Comparison of ENCODE assay signal across 8 cellular contexts in genomic region chr19:3060852-3061182, GRCh38. TPM values are rescaled to one million over a fixed set of nuclear protein-coding genes. Genes with fewer than 3 reads are reported as not detected.
DNase-seq lines count a peak whose midpoint lies in the region; ATAC-seq, FAIRE-seq and TF ChIP-seq lines count a peak whose summit lies in the region.

No MANE protein-coding gene starts in this region.

- TF ChIP-seq POLR2A in HepG2 (IDR thresholded peaks at IDR 0.05; ENCODE audit: insufficient read depth in 1 of 2, low read depth in 2 of 2, low read length in 2 of 2) (no peak), testis (IDR thresholded peaks at IDR 0.05) (no peak)

- peaks cover 27% of the 10 kb centered on the region for H3K4me1 Mint-ChIP-seq in activated CD4-positive, alpha-beta T cell treated with anti-CD3 and anti-CD28 coated beads, Interleukin-2, amount 10 ng/mL, durations not matched to agents 24 days and 14 days
- H3K4me1 Mint-ChIP-seq in astrocyte (ENCODE audit: low read depth, unreplicated experiment) = peaks cover 5% of the 10 kb centered on the region

- no peak for TF ChIP-seq EP300 in HepG2 (IDR thresholded peaks at IDR 0.05; ENCODE audit: low read depth in 2 of 2, low read length in 2 of 2)
- TF ChIP-seq EP300 in HepG2 (CRISPR knock-in tag; IDR thresholded peaks at IDR 0.05; ENCODE audit: borderline replicate concordance) = no peak

- no peak for DNase-seq in activated CD4-positive, alpha-beta T cell treated with anti-CD3 and anti-CD28 coated beads, Interleukin-2, amount 10 ng/mL, durations not matched to agents 24 days and 14 days
- no peak for DNase-seq in activated CD4-positive, alpha-beta T cell treated with anti-CD3 and anti-CD28 coated beads, Interleukin-2, amount 50 U/mL, for 48 hours
- DNase-seq in astrocyte (ENCODE audit: low read depth) = no peak
- DNase-seq in HepG2 (ENCODE audit: low spot score) = no peak
- DNase-seq in testis = no peak
- DNase-seq in H4 (ENCODE audit: low spot score) = no peak
- no peak for DNase-seq in cerebellar nuclear complex (lab: John Stamatoyannopoulos, UW)
- no peak for DNase-seq in COR-L47 (lab: John Stamatoyannopoulos, UW)

- peak overlapping the region; percentile 90 for H3K27ac Mint-ChIP-seq in activated CD4-positive, alpha-beta T cell treated with anti-CD3 and anti-CD28 coated beads, Interleukin-2, amount 10 ng/mL, durations not matched to agents 24 days and 14 days
- no peak overlapping the region for H3K27ac Mint-ChIP-seq in astrocyte (ENCODE audit: unreplicated experiment)

- 98% methylated on average over 5 of the region's 5 CpGs for WGBS in HepG2 (ENCODE audit: low lambda C conversion rate)
- 7 to 13% methylated on average over 5 of the region's 5 CpGs for WGBS in testis, 2 donors

- H3K4me1 ChIP-seq in astrocyte (ENCODE audit: insufficient read depth, low read length) (peaks cover 18% of the 10 kb centered on the region), HepG2 (ENCODE audit: insufficient read depth, low read length) (peaks cover 40% of the 10 kb centered on the region), testis (peaks cover 39% of the 10 kb centered on the region)

- H3K27me3 Mint-ChIP-seq in activated CD4-positive, alpha-beta T cell treated with anti-CD3 and anti-CD28 coated beads, Interleukin-2, amount 10 ng/mL, durations not matched to agents 24 days and 14 days = no peaks in the 10 kb centered on the region
- peaks cover 7% of the 10 kb centered on the region for H3K27me3 Mint-ChIP-seq in astrocyte (ENCODE audit: low read depth, unreplicated experiment)

- CTCF ChIA-PET in HepG2 (lab: Yijun Ruan, JAX; ENCODE audit: low intra/inter-chr PET ratio, low total read pairs) = no interaction called here

- POLR2A ChIA-PET in HepG2 (lab: Yijun Ruan, JAX) = interaction anchor here (0.6 to 2.2 kb wide), 3 partner anchors 8 to 36 kb away, joined by 3 to 9 read pairs (median 6); no protein-coding TSS in a partner anchor

- intact Hi-C loops in activated CD4-positive, alpha-beta T cell treated with anti-CD3 and anti-CD28 coated beads, Interleukin-2, amount 10 ng/mL, durations not matched to agents 24 days and 14 days (cut with micrococcal nuclease) = loop anchor here (1.0 to 5.0 kb wide), 2 partner anchors 26 to 126 kb away; partner anchors contain the start of gene NCLN
- intact Hi-C loops in HepG2 (cut with micrococcal nuclease; ENCODE audit: unreplicated experiment) (no loop called here), testis (cut with DNase I; ENCODE audit: low total_unique reads) (no loop called here)

- H3K36me3 ChIP-seq in astrocyte (ENCODE audit: insufficient read depth, low read length) = peaks cover 9% of the 10 kb centered on the region
- peaks cover 6 to 31% of the 10 kb centered on the region in 2 experiments for H3K36me3 ChIP-seq in HepG2 (replicated peaks in 1 of 2; ENCODE audit: control insufficient read depth in 1 of 2, insufficient read depth in 2 of 2, low read length in 2 of 2)
- no peaks in the 10 kb centered on the region for H3K36me3 ChIP-seq in testis (ENCODE audit: low read depth, missing control alignments)

- no peak for TF ChIP-seq RAD21 in HepG2 (CRISPR knock-in tag; IDR thresholded peaks at IDR 0.05)

- BruUV-seq in HepG2 (replicated peaks; lab: Mats Ljungman, UMichigan) = no TSS peak

- FAIRE-seq in astrocyte (lab: Jason Lieb, UNC) = no peak
- no peak for FAIRE-seq in HepG2 (lab: Jason Lieb, UNC)

- H4K20me1 ChIP-seq in astrocyte (ENCODE audit: insufficient read depth, low read length) (peaks cover 43% of the 10 kb centered on the region), HepG2 (ENCODE audit: insufficient read depth, low read length) (no peaks in the 10 kb centered on the region)

- H3K4me2 ChIP-seq in astrocyte (ENCODE audit: low read length) = peak overlapping the region; percentile 87
- peak overlapping the region; percentile 68 for H3K4me2 ChIP-seq in HepG2 (ENCODE audit: low read depth, low read length)

- no peaks in the 10 kb centered on the region for H3K9me3 Mint-ChIP-seq in activated CD4-positive, alpha-beta T cell treated with anti-CD3 and anti-CD28 coated beads, Interleukin-2, amount 10 ng/mL, durations not matched to agents 24 days and 14 days
- H3K9me3 Mint-ChIP-seq in astrocyte (ENCODE audit: unreplicated experiment) = no peaks in the 10 kb centered on the region

- TF ChIP-seq CTCF in astrocyte (IDR thresholded peaks at IDR 0.05; ENCODE audit: insufficient read depth, low read depth, low read length) = no peak
- no peak for TF ChIP-seq CTCF in HepG2 (CRISPR knock-in tag; IDR thresholded peaks at IDR 0.05)
- no peak for TF ChIP-seq CTCF in testis (IDR thresholded peaks at IDR 0.05)

- H3K4me3 ChIP-seq in astrocyte (ENCODE audit: insufficient read depth, low read depth, low read length) (peak overlapping the region; percentile 81), HepG2 (replicated peaks in 1 of 3; ENCODE audit: insufficient read depth in 1 of 3, low read depth in 2 of 3, low read length in 3 of 3) (peak overlapping the region; percentile 16 to 70 (median 57); a peak in 3 of 6 replicates), testis (peak overlapping the region; percentile 80 to 87)

- H3K9ac ChIP-seq in astrocyte (ENCODE audit: low read length) = peak overlapping the region; percentile 85
- H3K9ac ChIP-seq in HepG2 (ENCODE audit: insufficient read depth, low read depth, low read length) = 0 out of 2 replicates have a peak overlapping the region, but pooled peaks have one; percentile 68

- no peaks in the 10 kb centered on the region for H3K9me3 ChIP-seq in astrocyte (ENCODE audit: insufficient read depth, low read depth, low read length)
- H3K9me3 ChIP-seq in HepG2 (ENCODE audit: low read length) = no peaks in the 10 kb centered on the region
- no peaks in the 10 kb centered on the region for H3K9me3 ChIP-seq in testis

- no peaks in the 10 kb centered on the region for H3K27me3 ChIP-seq in astrocyte (ENCODE audit: insufficient read depth, low read length)
- H3K27me3 ChIP-seq in HepG2 (ENCODE audit: control insufficient read depth in 1 of 2, insufficient read depth in 2 of 2, low read length in 2 of 2) = no peaks in the 10 kb centered on the region
- no peaks in the 10 kb centered on the region for H3K27me3 ChIP-seq in testis

- in situ Hi-C loops in HepG2 (cut with HindIII; ENCODE audit: extremely low pct_ligation_motif_present, low pct_unique_long_range_greater_than_20kb) = no loop called here

- peak overlapping the region; percentile 88 for H3K4me3 Mint-ChIP-seq in activated CD4-positive, alpha-beta T cell treated with anti-CD3 and anti-CD28 coated beads, Interleukin-2, amount 10 ng/mL, durations not matched to agents 24 days and 14 days
- H3K4me3 Mint-ChIP-seq in astrocyte (ENCODE audit: unreplicated experiment) = peak overlapping the region; percentile 83

- H3K79me2 ChIP-seq in astrocyte (ENCODE audit: insufficient read depth, low read length) (peaks cover 35% of the 10 kb centered on the region), HepG2 (ENCODE audit: insufficient read depth, low read length) (peaks cover 5% of the 10 kb centered on the region)

- H3K27ac ChIP-seq in astrocyte (ENCODE audit: low read depth, low read length) (no peak overlapping the region), HepG2 (ENCODE audit: extremely low read length, insufficient read depth, low read length) (no peak overlapping the region), testis (peak overlapping the region; percentile 97)

- peaks cover 31% of the 10 kb centered on the region for H3K36me3 Mint-ChIP-seq in activated CD4-positive, alpha-beta T cell treated with anti-CD3 and anti-CD28 coated beads, Interleukin-2, amount 10 ng/mL, durations not matched to agents 24 days and 14 days (ENCODE audit: low read depth)
- peaks cover 5% of the 10 kb centered on the region for H3K36me3 Mint-ChIP-seq in astrocyte (ENCODE audit: low read depth, unreplicated experiment)

- no peak for ATAC-seq in HepG2

- no peak overlapping the region for H2AFZ ChIP-seq in astrocyte (ENCODE audit: low read depth, low read length)
- no peak overlapping the region for H2AFZ ChIP-seq in HepG2 (ENCODE audit: low read length)

RNA-seq across cellular contexts. Expression of gene TLE5, which starts 1.5 kb away (rescaled TPM):
- total RNA-seq in activated CD4-positive, alpha-beta T cell treated with anti-CD3 and anti-CD28 coated beads, Interleukin-2, amount 10 ng/mL, durations not matched to agents 24 days and 14 days = 380 and 392 TPM in 2 replicates
- 200 and 210 TPM in 2 replicates for total RNA-seq in astrocyte
- total RNA-seq in HepG2 (2016; rRNA removed; fragmentation: Illumina TruSeq; extraction: Trizol) = 51.6 and 62.8 TPM in 2 replicates
- 148 and 187 TPM in 2 replicates for total RNA-seq in HepG2 (2016; cell fraction: cytosol; rRNA removed; fragmentation: Illumina TruSeq; extraction: Trizol; ENCODE audit: low read depth)
- 41.9 and 63.2 TPM in 2 replicates for total RNA-seq in HepG2 (2016; cell fraction: insoluble cytoplasmic fraction; rRNA removed; fragmentation: Illumina TruSeq; extraction: Trizol)
- 155 and 189 TPM in 2 replicates for total RNA-seq in HepG2 (2016; cell fraction: membrane; rRNA removed; fragmentation: Illumina TruSeq; extraction: Trizol)
- total RNA-seq in HepG2 (2016; cell fraction: nucleus; rRNA removed; fragmentation: Illumina TruSeq; extraction: Trizol) = 29.0 and 32.6 TPM in 2 replicates
- 189 and 246 TPM in 2 replicates for polyA plus RNA-seq in HepG2 (2011; rRNA removed)
- 170 and 253 TPM in 2 replicates for polyA plus RNA-seq in HepG2 (2011; cell fraction: cytosol; rRNA removed)
- 312 and 359 TPM in 2 replicates for polyA plus RNA-seq in HepG2 (2011; cell fraction: nucleus; rRNA removed)
- polyA plus RNA-seq in HepG2 (2012) = 157 and 182 TPM in 2 replicates
- polyA plus RNA-seq in HepG2 (2016; cell fraction: cytosol; fragmentation: Illumina TruSeq; extraction: Trizol; ENCODE audit: low read depth) = 365 and 380 TPM in 2 replicates
- polyA plus RNA-seq in HepG2 (2016; cell fraction: insoluble cytoplasmic fraction; fragmentation: Illumina TruSeq; extraction: Trizol; ENCODE audit: low read depth) = 90.9 and 108 TPM in 2 replicates
- 308 and 330 TPM in 2 replicates for polyA plus RNA-seq in HepG2 (2016; cell fraction: membrane; fragmentation: Illumina TruSeq; extraction: Trizol; ENCODE audit: low read depth)
- polyA plus RNA-seq in HepG2 (2016; cell fraction: nucleus; fragmentation: Illumina TruSeq; extraction: Trizol; ENCODE audit: insufficient read depth, low read depth) = 105 and 117 TPM in 2 replicates
- polyA minus RNA-seq in HepG2 (2011; rRNA and poly(A)+ RNA removed; ENCODE audit: low replicate concordance) = 213 and 462 TPM in 2 replicates
- polyA minus RNA-seq in HepG2 (2011; cell fraction: cytosol; rRNA and poly(A)+ RNA removed) = 159 and 180 TPM in 2 replicates
- 36.2 and 46.2 TPM in 2 replicates for polyA minus RNA-seq in HepG2 (2011; cell fraction: nucleus; rRNA and poly(A)+ RNA removed)
- 100 to 1,000 TPM; 354 to 539 TPM for total RNA-seq in testis
- polyA plus RNA-seq in testis (ENCODE audit: insufficient read depth, low read depth, low replicate concordance) = 314 TPM
- 136 and 167 TPM in 2 replicates for total RNA-seq in H4 (2014; rRNA removed; shearing (Covaris generic))

RNA-seq across cellular contexts. Expression of gene TLE2, which starts 31.7 kb away (rescaled TPM):
- total RNA-seq in activated CD4-positive, alpha-beta T cell treated with anti-CD3 and anti-CD28 coated beads, Interleukin-2, amount 10 ng/mL, durations not matched to agents 24 days and 14 days = 1.4 and 2.3 TPM in 2 replicates
- total RNA-seq in astrocyte = 0.48 and 0.79 TPM in 2 replicates
- total RNA-seq in HepG2 (2016; rRNA removed; fragmentation: Illumina TruSeq; extraction: Trizol) = 0.07 TPM in 1 of 2 replicates, not detected in the other
- total RNA-seq in HepG2 (2016; cell fraction: cytosol; rRNA removed; fragmentation: Illumina TruSeq; extraction: Trizol; ENCODE audit: low read depth) = not detected in 2 replicates
- not detected in 2 replicates for total RNA-seq in HepG2 (2016; cell fraction: insoluble cytoplasmic fraction; rRNA removed; fragmentation: Illumina TruSeq; extraction: Trizol)
- total RNA-seq in HepG2 (2016; cell fraction: membrane; rRNA removed; fragmentation: Illumina TruSeq; extraction: Trizol) = 0.14 and 0.15 TPM in 2 replicates
- total RNA-seq in HepG2 (2016; cell fraction: nucleus; rRNA removed; fragmentation: Illumina TruSeq; extraction: Trizol) = not detected in 2 replicates
- polyA plus RNA-seq in HepG2 (2011; rRNA removed) = 0.72 and 0.81 TPM in 2 replicates
- polyA plus RNA-seq in HepG2 (2011; cell fraction: cytosol; rRNA removed) = 0.21 and 0.25 TPM in 2 replicates
- polyA plus RNA-seq in HepG2 (2011; cell fraction: nucleus; rRNA removed) = 1.8 and 1.9 TPM in 2 replicates
- polyA plus RNA-seq in HepG2 (2012) = 0.67 and 0.75 TPM in 2 replicates
- 0.19 and 0.40 TPM in 2 replicates for polyA plus RNA-seq in HepG2 (2016; cell fraction: cytosol; fragmentation: Illumina TruSeq; extraction: Trizol; ENCODE audit: low read depth)
- 0.13 TPM in 1 of 2 replicates, not detected in the other for polyA plus RNA-seq in HepG2 (2016; cell fraction: insoluble cytoplasmic fraction; fragmentation: Illumina TruSeq; extraction: Trizol; ENCODE audit: low read depth)
- 0.23 and 0.82 TPM in 2 replicates for polyA plus RNA-seq in HepG2 (2016; cell fraction: membrane; fragmentation: Illumina TruSeq; extraction: Trizol; ENCODE audit: low read depth)
- polyA plus RNA-seq in HepG2 (2016; cell fraction: nucleus; fragmentation: Illumina TruSeq; extraction: Trizol; ENCODE audit: insufficient read depth, low read depth) = 0.56 TPM in 1 of 2 replicates, not detected in the other
- 1.3 and 12.9 TPM in 2 replicates for polyA minus RNA-seq in HepG2 (2011; rRNA and poly(A)+ RNA removed; ENCODE audit: low replicate concordance)
- polyA minus RNA-seq in HepG2 (2011; cell fraction: cytosol; rRNA and poly(A)+ RNA removed) = 0.35 and 0.89 TPM in 2 replicates
- polyA minus RNA-seq in HepG2 (2011; cell fraction: nucleus; rRNA and poly(A)+ RNA removed) = 0.77 TPM in 1 of 2 replicates, not detected in the other
- 10 to 100 TPM; 70.5 to 76.6 TPM for total RNA-seq in testis
- polyA plus RNA-seq in testis (ENCODE audit: insufficient read depth, low read depth, low replicate concordance) = 30.2 TPM
- 3.0 and 3.5 TPM in 2 replicates for total RNA-seq in H4 (2014; rRNA removed; shearing (Covaris generic))

RNA-seq across cellular contexts. Expression of gene GNA11, which starts 33.3 kb away (rescaled TPM):
- total RNA-seq in activated CD4-positive, alpha-beta T cell treated with anti-CD3 and anti-CD28 coated beads, Interleukin-2, amount 10 ng/mL, durations not matched to agents 24 days and 14 days = 7.4 and 10.1 TPM in 2 replicates
- 39.9 and 41.0 TPM in 2 replicates for total RNA-seq in astrocyte
- total RNA-seq in HepG2 (2016; rRNA removed; fragmentation: Illumina TruSeq; extraction: Trizol) = 18.8 and 26.8 TPM in 2 replicates
- 4.5 and 5.5 TPM in 2 replicates for total RNA-seq in HepG2 (2016; cell fraction: cytosol; rRNA removed; fragmentation: Illumina TruSeq; extraction: Trizol; ENCODE audit: low read depth)
- total RNA-seq in HepG2 (2016; cell fraction: insoluble cytoplasmic fraction; rRNA removed; fragmentation: Illumina TruSeq; extraction: Trizol) = 16.2 and 28.2 TPM in 2 replicates
- total RNA-seq in HepG2 (2016; cell fraction: membrane; rRNA removed; fragmentation: Illumina TruSeq; extraction: Trizol) = 20.2 and 20.3 TPM in 2 replicates
- 13.2 and 15.8 TPM in 2 replicates for total RNA-seq in HepG2 (2016; cell fraction: nucleus; rRNA removed; fragmentation: Illumina TruSeq; extraction: Trizol)
- 16.0 and 16.8 TPM in 2 replicates for polyA plus RNA-seq in HepG2 (2011; rRNA removed)
- 18.0 and 19.4 TPM in 2 replicates for polyA plus RNA-seq in HepG2 (2011; cell fraction: cytosol; rRNA removed)
- polyA plus RNA-seq in HepG2 (2011; cell fraction: nucleus; rRNA removed) = 24.5 and 30.8 TPM in 2 replicates
- 21.5 and 25.5 TPM in 2 replicates for polyA plus RNA-seq in HepG2 (2012)
- polyA plus RNA-seq in HepG2 (2016; cell fraction: cytosol; fragmentation: Illumina TruSeq; extraction: Trizol; ENCODE audit: low read depth) = 4.2 and 4.6 TPM in 2 replicates
- polyA plus RNA-seq in HepG2 (2016; cell fraction: insoluble cytoplasmic fraction; fragmentation: Illumina TruSeq; extraction: Trizol; ENCODE audit: low read depth) = 25.9 and 33.9 TPM in 2 replicates
- polyA plus RNA-seq in HepG2 (2016; cell fraction: membrane; fragmentation: Illumina TruSeq; extraction: Trizol; ENCODE audit: low read depth) = 14.1 and 15.9 TPM in 2 replicates
- 31.1 and 31.9 TPM in 2 replicates for polyA plus RNA-seq in HepG2 (2016; cell fraction: nucleus; fragmentation: Illumina TruSeq; extraction: Trizol; ENCODE audit: insufficient read depth, low read depth)
- 36.6 and 52.6 TPM in 2 replicates for polyA minus RNA-seq in HepG2 (2011; rRNA and poly(A)+ RNA removed; ENCODE audit: low replicate concordance)
- polyA minus RNA-seq in HepG2 (2011; cell fraction: cytosol; rRNA and poly(A)+ RNA removed) = 10.8 and 16.8 TPM in 2 replicates
- 6.7 and 7.1 TPM in 2 replicates for polyA minus RNA-seq in HepG2 (2011; cell fraction: nucleus; rRNA and poly(A)+ RNA removed)
- total RNA-seq in testis = 100 to 1,000 TPM; 113 to 122 TPM
- polyA plus RNA-seq in testis (ENCODE audit: insufficient read depth, low read depth, low replicate concordance) = 125 TPM
- 16.5 and 20.5 TPM in 2 replicates for total RNA-seq in H4 (2014; rRNA removed; shearing (Covaris generic))

Comparison
In these comparisons a context has a peak if more than half of its experiments do, and no peak if none do; other contexts are left out.
1. H3K27ac ChIP-seq: peak in testis (2 of 2); none in astrocyte (single experiment) and HepG2 (single experiment).
2. RNA of gene TLE2, which starts 31.7 kb away (total RNA-seq): 70.5 to 76.6 TPM in testis; 3.0 to 3.5 TPM in H4, 1.4 to 2.3 TPM in activated CD4-positive, alpha-beta T cell treated with anti-CD3 and anti-CD28 coated beads, Interleukin-2, amount 10 ng/mL, durations not matched to agents 24 days and 14 days, 0.48 to 0.79 TPM in astrocyte and 0.07 to 0.15 TPM in HepG2; every median in the first group is over 10 times any median in the second.
3. Peak in every context shown above with its lines, with median percentiles within 50 percentile points of each other: H3K4me3 ChIP-seq.